Comparison of ENCODE assay signal across 17 cellular contexts in genomic region chr6:132235596-132236280, GRCh38.
"Had no signal": no experiment of that assay in that cellular context is flagged by ENCODE, and none has a peak within 500 bp of the region (broad histone marks: within the 10 kb centered on the region; RNA-seq: fewer than 3 reads in every experiment).

No MANE protein-coding gene starts in this region.

- H3K79me2 ChIP-seq: hepatocyte had no signal

- DNase-seq: activated CD4-positive, alpha-beta memory T cell treated with anti-CD3 and anti-CD28 coated beads, Interleukin-2, amount 10 ng/mL, durations not matched to agents 7 days and 5 days; activated CD4-positive, alpha-beta T cell treated with anti-CD3 and anti-CD28 coated beads for 4 hours; activated naive CD4-positive, alpha-beta T cell treated with anti-CD3 and anti-CD28 coated beads, Interleukin-2, amount 10 ng/mL, durations not matched to agents 7 days and 5 days; activated T-cell treated with anti-CD3 and anti-CD28 coated beads, Interleukin-2, amount 50 U/mL, for 24 hours; left ventricle myocardium inferior; naive thymus-derived CD8-positive, alpha-beta T cell; posterior cingulate gyrus; stimulated activated CD4-positive, alpha-beta T cell treated with anti-CD3 and anti-CD28 coated beads, Interleukin-15, amount 100 ng/mL, for 24 hours; stimulated activated CD4-positive, alpha-beta T cell treated with anti-CD3 and anti-CD28 coated beads, Interleukin-4, amount 100 ng/mL, for 1 hour; stimulated activated naive CD4-positive, alpha-beta T cell treated with Interleukin-2 at 50 U/mL for 16 hours; substantia nigra; T-helper 2 cell had no signal

- H2AFZ ChIP-seq: hepatocyte had no signal

- H3K27me3 ChIP-seq: gastroesophageal sphincter, hepatocyte, tibial nerve had no signal

- H3K36me3 Mint-ChIP-seq: activated naive CD4-positive, alpha-beta T cell treated with anti-CD3 and anti-CD28 coated beads, Interleukin-2, amount 10 ng/mL, durations not matched to agents 7 days and 5 days; naive thymus-derived CD8-positive, alpha-beta T cell; WTC11 had no signal

- H3K36me3 ChIP-seq: gastroesophageal sphincter, left ventricle myocardium inferior, tibial nerve had no signal

- H3K4me2 ChIP-seq: hepatocyte had no signal

- H3K27ac ChIP-seq: coronary artery, gastroesophageal sphincter, hepatocyte, left ventricle myocardium inferior, tibial nerve had no signal

- H3K4me3 Mint-ChIP-seq: activated CD4-positive, alpha-beta memory T cell treated with anti-CD3 and anti-CD28 coated beads, Interleukin-2, amount 10 ng/mL, durations not matched to agents 7 days and 5 days; activated naive CD4-positive, alpha-beta T cell treated with anti-CD3 and anti-CD28 coated beads, Interleukin-2, amount 10 ng/mL, durations not matched to agents 7 days and 5 days; activated T-cell treated with anti-CD3 and anti-CD28 coated beads, Interleukin-2, amount 50 U/mL, for 24 hours; naive thymus-derived CD8-positive, alpha-beta T cell; WTC11 had no signal

- ATAC-seq: gastroesophageal sphincter; naive thymus-derived CD8-positive, alpha-beta T cell had no signal

- H3K27ac Mint-ChIP-seq: activated CD4-positive, alpha-beta memory T cell treated with anti-CD3 and anti-CD28 coated beads, Interleukin-2, amount 10 ng/mL, durations not matched to agents 7 days and 5 days; activated naive CD4-positive, alpha-beta T cell treated with anti-CD3 and anti-CD28 coated beads, Interleukin-2, amount 10 ng/mL, durations not matched to agents 7 days and 5 days; activated T-cell treated with anti-CD3 and anti-CD28 coated beads, Interleukin-2, amount 50 U/mL, for 24 hours; naive thymus-derived CD8-positive, alpha-beta T cell; WTC11 had no signal

- H3K27me3 Mint-ChIP-seq: activated naive CD4-positive, alpha-beta T cell treated with anti-CD3 and anti-CD28 coated beads, Interleukin-2, amount 10 ng/mL, durations not matched to agents 7 days and 5 days had no signal

- H3K9me3 ChIP-seq: gastroesophageal sphincter, left ventricle myocardium inferior, tibial nerve had no signal

- H3K4me3 ChIP-seq: coronary artery, gastroesophageal sphincter, hepatocyte, left ventricle myocardium inferior, tibial nerve had no signal

- H3K4me1 Mint-ChIP-seq: activated CD4-positive, alpha-beta memory T cell treated with anti-CD3 and anti-CD28 coated beads, Interleukin-2, amount 10 ng/mL, durations not matched to agents 7 days and 5 days; activated naive CD4-positive, alpha-beta T cell treated with anti-CD3 and anti-CD28 coated beads, Interleukin-2, amount 10 ng/mL, durations not matched to agents 7 days and 5 days; naive thymus-derived CD8-positive, alpha-beta T cell had no signal

- H3K9me3 Mint-ChIP-seq: activated CD4-positive, alpha-beta memory T cell treated with anti-CD3 and anti-CD28 coated beads, Interleukin-2, amount 10 ng/mL, durations not matched to agents 7 days and 5 days; activated naive CD4-positive, alpha-beta T cell treated with anti-CD3 and anti-CD28 coated beads, Interleukin-2, amount 10 ng/mL, durations not matched to agents 7 days and 5 days; activated T-cell treated with anti-CD3 and anti-CD28 coated beads, Interleukin-2, amount 50 U/mL, for 24 hours; naive thymus-derived CD8-positive, alpha-beta T cell; WTC11 had no signal

- H3K4me1 ChIP-seq: gastroesophageal sphincter, left ventricle myocardium inferior had no signal
